1 cellular context compared by ENCODE assay signal in the genomic region with DNA sequence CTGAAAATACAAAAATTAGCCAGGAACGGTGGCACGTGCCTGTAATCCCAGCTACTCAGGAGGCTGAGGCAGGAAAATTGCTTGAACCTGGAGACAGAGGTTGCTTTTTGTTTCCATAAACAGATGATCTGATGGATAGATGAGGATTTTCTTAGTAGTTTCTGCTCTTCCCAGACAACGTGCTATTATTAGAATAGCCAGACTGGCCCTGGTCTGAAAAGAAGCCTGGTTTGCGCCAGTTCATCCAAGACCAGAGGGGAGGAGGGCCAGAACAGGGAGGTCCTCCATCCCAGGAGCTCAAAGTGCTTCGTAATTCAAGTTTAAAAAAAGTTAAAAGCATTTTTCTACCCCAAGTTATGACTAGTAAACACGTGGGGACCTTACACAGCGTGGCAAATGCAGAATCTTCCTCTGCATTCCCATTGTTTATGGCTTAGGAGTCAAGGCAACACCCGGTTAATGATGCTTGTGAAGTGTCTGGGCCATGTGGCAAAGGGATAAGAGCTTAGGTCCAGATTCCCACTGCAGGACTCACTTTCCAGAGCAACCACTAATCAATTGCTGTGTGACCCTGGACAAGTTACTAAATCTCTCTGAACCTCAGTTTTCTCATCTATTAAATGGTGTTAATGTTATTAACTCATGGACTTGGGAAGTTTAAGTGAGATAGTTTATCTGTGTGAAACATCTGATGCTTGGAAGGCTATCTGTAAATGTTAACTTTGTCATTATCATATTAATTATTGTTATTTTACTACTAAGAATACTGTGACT.
TF ChIP-seq lines count a peak whose summit lies in the region.

No MANE protein-coding gene starts in this region.

TF ChIP-seq in SK-N-SH treated with all-trans-retinoic acid at 6 μM for 48 hours, 23 proteins besides CTCF, POLR2A, EP300 and RAD21 (continued from another document):
- TF ChIP-seq, protein P1, sequence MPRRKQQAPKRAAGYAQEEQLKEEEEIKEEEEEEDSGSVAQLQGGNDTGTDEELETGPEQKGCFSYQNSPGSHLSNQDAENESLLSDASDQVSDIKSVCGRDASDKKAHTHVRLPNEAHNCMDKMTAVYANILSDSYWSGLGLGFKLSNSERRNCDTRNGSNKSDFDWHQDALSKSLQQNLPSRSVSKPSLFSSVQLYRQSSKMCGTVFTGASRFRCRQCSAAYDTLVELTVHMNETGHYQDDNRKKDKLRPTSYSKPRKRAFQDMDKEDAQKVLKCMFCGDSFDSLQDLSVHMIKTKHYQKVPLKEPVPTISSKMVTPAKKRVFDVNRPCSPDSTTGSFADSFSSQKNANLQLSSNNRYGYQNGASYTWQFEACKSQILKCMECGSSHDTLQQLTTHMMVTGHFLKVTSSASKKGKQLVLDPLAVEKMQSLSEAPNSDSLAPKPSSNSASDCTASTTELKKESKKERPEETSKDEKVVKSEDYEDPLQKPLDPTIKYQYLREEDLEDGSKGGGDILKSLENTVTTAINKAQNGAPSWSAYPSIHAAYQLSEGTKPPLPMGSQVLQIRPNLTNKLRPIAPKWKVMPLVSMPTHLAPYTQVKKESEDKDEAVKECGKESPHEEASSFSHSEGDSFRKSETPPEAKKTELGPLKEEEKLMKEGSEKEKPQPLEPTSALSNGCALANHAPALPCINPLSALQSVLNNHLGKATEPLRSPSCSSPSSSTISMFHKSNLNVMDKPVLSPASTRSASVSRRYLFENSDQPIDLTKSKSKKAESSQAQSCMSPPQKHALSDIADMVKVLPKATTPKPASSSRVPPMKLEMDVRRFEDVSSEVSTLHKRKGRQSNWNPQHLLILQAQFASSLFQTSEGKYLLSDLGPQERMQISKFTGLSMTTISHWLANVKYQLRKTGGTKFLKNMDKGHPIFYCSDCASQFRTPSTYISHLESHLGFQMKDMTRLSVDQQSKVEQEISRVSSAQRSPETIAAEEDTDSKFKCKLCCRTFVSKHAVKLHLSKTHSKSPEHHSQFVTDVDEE (CRISPR knock-in tag; IDR thresholded peaks at IDR 0.05) = peak; percentile 35; the same call in 1 of the 2 replicates
- no peak for TF ChIP-seq ZNF8 (CRISPR knock-in tag; IDR thresholded peaks at IDR 0.05)
- TF ChIP-seq GLIS3 (CRISPR knock-in tag; IDR thresholded peaks at IDR 0.05) = no peak
- TF ChIP-seq TOX (CRISPR knock-in tag; IDR thresholded peaks at IDR 0.05; ENCODE audit: borderline replicate concordance) = no peak
- TF ChIP-seq, protein P2, sequence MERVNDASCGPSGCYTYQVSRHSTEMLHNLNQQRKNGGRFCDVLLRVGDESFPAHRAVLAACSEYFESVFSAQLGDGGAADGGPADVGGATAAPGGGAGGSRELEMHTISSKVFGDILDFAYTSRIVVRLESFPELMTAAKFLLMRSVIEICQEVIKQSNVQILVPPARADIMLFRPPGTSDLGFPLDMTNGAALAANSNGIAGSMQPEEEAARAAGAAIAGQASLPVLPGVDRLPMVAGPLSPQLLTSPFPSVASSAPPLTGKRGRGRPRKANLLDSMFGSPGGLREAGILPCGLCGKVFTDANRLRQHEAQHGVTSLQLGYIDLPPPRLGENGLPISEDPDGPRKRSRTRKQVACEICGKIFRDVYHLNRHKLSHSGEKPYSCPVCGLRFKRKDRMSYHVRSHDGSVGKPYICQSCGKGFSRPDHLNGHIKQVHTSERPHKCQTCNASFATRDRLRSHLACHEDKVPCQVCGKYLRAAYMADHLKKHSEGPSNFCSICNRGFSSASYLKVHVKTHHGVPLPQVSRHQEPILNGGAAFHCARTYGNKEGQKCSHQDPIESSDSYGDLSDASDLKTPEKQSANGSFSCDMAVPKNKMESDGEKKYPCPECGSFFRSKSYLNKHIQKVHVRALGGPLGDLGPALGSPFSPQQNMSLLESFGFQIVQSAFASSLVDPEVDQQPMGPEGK (CRISPR knock-in tag; IDR thresholded peaks at IDR 0.05; ENCODE audit: borderline replicate concordance) = no peak
- TF ChIP-seq RARB (CRISPR knock-in tag; IDR thresholded peaks at IDR 0.05) = no peak
TF ChIP-seq in SK-N-SH treated with all-trans-retinoic acid at 6 μM for 48 hours: peak in this region for 4.
